Comparison of ENCODE assay signal across 10 cellular contexts in the genomic region with DNA sequence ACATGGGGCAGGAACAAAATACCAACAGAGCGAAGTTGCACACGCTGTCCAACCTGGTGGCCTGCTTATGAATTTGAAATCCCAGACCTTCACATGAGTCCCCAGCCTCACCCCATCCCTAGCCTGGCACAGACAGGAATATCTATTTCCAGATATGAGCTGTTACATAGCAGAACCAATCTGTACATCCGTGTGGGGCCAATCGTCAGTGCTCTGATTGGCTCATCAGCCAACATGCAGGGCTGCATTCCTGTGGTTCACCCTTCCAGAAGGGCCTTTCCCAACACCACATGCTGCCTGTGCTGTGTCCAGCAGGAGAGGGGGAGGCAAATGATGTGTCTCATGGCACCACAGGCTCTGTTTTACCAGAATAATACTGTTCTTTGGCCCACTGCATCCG. TPM values are rescaled to one million over a fixed set of nuclear protein-coding genes. Genes with fewer than 3 reads are reported as not detected.
DNase-seq lines count a peak whose midpoint lies in the region; ATAC-seq and TF ChIP-seq lines count a peak whose summit lies in the region.
"Had no signal": no experiment of that assay in that cellular context is flagged by ENCODE, and none has a peak within 500 bp of the region (broad histone marks: within the 10 kb centered on the region; RNA-seq: fewer than 3 reads in every experiment).

No MANE protein-coding gene starts in this region.

- intact Hi-C loops in left cardiac atrium (cut with DNase I): no loop called here
- intact Hi-C loops in A673 (cut with micrococcal nuclease; ENCODE audit: unreplicated experiment): no loop called here

- no TSS peak for BruUV-seq in A673 (replicated peaks; lab: Mats Ljungman, UMichigan)

- POLR2A ChIA-PET in A673 (lab: Charles Lee; ENCODE audit: low non-redundant PET): no interaction called here

- ATAC-seq in left cardiac atrium: peak; percentile 81 to 88
- no peak for ATAC-seq in GM18858 (IDR thresholded peaks at IDR 0.05; ENCODE audit: unreplicated experiment)
- ATAC-seq: activated naive CD4-positive, alpha-beta T cell treated with anti-CD3 and anti-CD28 coated beads, Interleukin-2, amount 50 U/mL, for 72 hours had no signal

- no peaks in the 10 kb centered on the region for H3K27me3 ChIP-seq in A673 (replicated peaks; ENCODE audit: insufficient read depth, low read depth, low read length, poor library complexity)

- no peaks in the 10 kb centered on the region for H3K9me3 ChIP-seq in A673 (ENCODE audit: low read depth, low read length, poor library complexity, severe bottlenecking)

- H3K4me1 ChIP-seq in A673 (ENCODE audit: insufficient read depth, low read length, poor library complexity, severe bottlenecking): peaks cover 9% of the 10 kb centered on the region

- H3K27ac ChIP-seq in A673 (ENCODE audit: low read depth, low read length, poor library complexity, severe bottlenecking): no peak overlapping the region

- no peak for TF ChIP-seq CTCF in A673 (conservative IDR thresholded peaks at IDR 0.05; ENCODE audit: low read depth, low read length)

- peak; percentile 41 for DNase-seq in ELF-1 (ENCODE audit: low read depth, low spot score)
- peak; percentile 100 for DNase-seq in amniotic epithelial cell (ENCODE audit: low read depth)
- peak; percentile 48 for DNase-seq in left cardiac atrium
- peak; percentile 99 for DNase-seq in skeletal muscle cell (ENCODE audit: low read depth)
- no peak for DNase-seq in stimulated activated CD8-positive, alpha-beta memory T cell treated with anti-CD3 and anti-CD28 coated beads, Interleukin-4, amount 100 ng/mL, for 48 hours
- no peak for DNase-seq in A673 (ENCODE audit: low spot score)
- DNase-seq in activated naive CD4-positive, alpha-beta T cell treated with anti-CD3 and anti-CD28 coated beads, Interleukin-2, amount 50 U/mL, for 16 hours: no peak
- DNase-seq: DND-41 had no signal

- CTCF ChIA-PET in A673 (lab: Charles Lee): no interaction called here

- H3K36me3 ChIP-seq in A673 (ENCODE audit: insufficient read depth, low read length, poor library complexity, severe bottlenecking): no peaks in the 10 kb centered on the region

- H3K4me3 ChIP-seq in skeletal muscle cell (ENCODE audit: low read depth, low read length) (no peak overlapping the region), A673 (ENCODE audit: low read depth, low read length, poor library complexity, severe bottlenecking) (no peak overlapping the region)

RNA-seq across cellular contexts. Expression of a gene that starts 31.3 kb away (rescaled TPM):
- 100 to 1,000 TPM in 1 of 2 donors, 10 to 100 TPM in 1; 98.4 to 140 TPM for total RNA-seq in left cardiac atrium
- 13.5 and 24.3 TPM in 2 replicates for total RNA-seq in A673 (2021)
- total RNA-seq: activated naive CD4-positive, alpha-beta T cell treated with anti-CD3 and anti-CD28 coated beads, Interleukin-2, amount 50 U/mL, for 72 hours had no signal

Comparison
In these comparisons a context has a peak if more than half of its experiments do, and no peak if none do; other contexts are left out.
1. DNase-seq: peak in ELF-1 (single experiment), amniotic epithelial cell (single experiment), left cardiac atrium (single experiment) and skeletal muscle cell (single experiment); none in stimulated activated CD8-positive, alpha-beta memory T cell treated with anti-CD3 and anti-CD28 coated beads, Interleukin-4, amount 100 ng/mL, for 48 hours (single experiment), A673 (single experiment) and activated naive CD4-positive, alpha-beta T cell treated with anti-CD3 and anti-CD28 coated beads, Interleukin-2, amount 50 U/mL, for 16 hours (single experiment).